Comparison of ENCODE assay signal across 8 cellular contexts in genomic region chr18:21194871-21195771, GRCh38. TPM values are rescaled to one million over a fixed set of nuclear protein-coding genes. Genes with fewer than 3 reads are reported as not detected.
DNase-seq lines count a peak whose midpoint lies in the region; ATAC-seq, FAIRE-seq and TF ChIP-seq lines count a peak whose summit lies in the region.

No MANE protein-coding gene starts in this region.

- H3K36me3 ChIP-seq in bronchial epithelial cell (ENCODE audit: control insufficient read depth, insufficient read depth, low read length) = no peaks in the 10 kb centered on the region

- peaks cover 1% of the 10 kb centered on the region for H3K27me3 ChIP-seq in bronchial epithelial cell (ENCODE audit: control insufficient read depth, insufficient read depth, low read length)

- no peak for ATAC-seq in HG02763 (IDR thresholded peaks at IDR 0.05; ENCODE audit: unreplicated experiment)
- ATAC-seq in HG03520 (IDR thresholded peaks at IDR 0.05; ENCODE audit: unreplicated experiment) = no peak

- FAIRE-seq in bronchial epithelial cell (lab: Jason Lieb, UNC) = no peak

- TF ChIP-seq CTCF in bronchial epithelial cell (IDR thresholded peaks at IDR 0.05; ENCODE audit: insufficient read depth, low read length, severe bottlenecking) = peak; percentile 44

- DNase-seq in COLO829 (ENCODE audit: low spot score) = peak; percentile 22
- DNase-seq in HCEC 1CT = peak; percentile 66
- DNase-seq in NCI-H524 treated with DMSO at 0.1 percent for 48 hours (lab: John Stamatoyannopoulos, UW) = peak; percentile 27
- peak; percentile 62 for DNase-seq in bronchial epithelial cell (ENCODE audit: low read depth)
- DNase-seq in lung microvascular endothelial cell (ENCODE audit: low read depth in 2 of 2) = peak; percentile 47 to 68
- DNase-seq in effector CD4-positive, alpha-beta T cell = no peak

- H3K4me3 ChIP-seq in bronchial epithelial cell (ENCODE audit: low read depth, low read length) = no peak overlapping the region

RNA-seq across cellular contexts. Expression of gene GREB1L, which starts 46.9 kb away (rescaled TPM):
- total RNA-seq in bronchial epithelial cell (0.79 and 0.90 TPM in 2 replicates), lung microvascular endothelial cell (2.0 and 3.1 TPM in 2 replicates)
